In genomic region chr1:186404454-186405051, GRCh38 we compare ENCODE assay signal across 8 cellular contexts. TPM values are rescaled to one million over a fixed set of nuclear protein-coding genes. Genes with fewer than 3 reads are reported as not detected.
A peak's percentile ranks its signal among the peaks of the same experiment; 100 is the strongest.
DNase-seq lines count a peak whose midpoint lies in the region; ATAC-seq lines count a peak whose summit lies in the region.
"Had no signal": no experiment of that assay in that cellular context is flagged by ENCODE, and none has a peak within 500 bp of the region (broad histone marks: within the 10 kb centered on the region; RNA-seq: fewer than 3 reads in every experiment).

No MANE protein-coding gene starts in this region.

- DNase-seq in GM03348 (ENCODE audit: low spot score) (peak; percentile 70), HCEC 1CT (peak; percentile 67), NCI-H2196 (lab: John Stamatoyannopoulos, UW; ENCODE audit: unreplicated experiment) (peak; percentile 37), hepatic stellate cell (ENCODE audit: low spot score) (peak; percentile 30), stromal cell of bone marrow (ENCODE audit: low read depth) (peak; percentile 39)
- DNase-seq in activated T-helper 1 cell treated with anti-CD3 and anti-CD28 coated beads, Interleukin-12 subunit alpha, Interleukin-12 subunit beta, Interleukin-2, Interleukin-4 antibody, amounts not matched to agents 30 ng/mL and 10 ng/mL and 1 ng/mL, durations not matched to agents 14 hours and 24 hours and 36 hours (ENCODE audit: low spot score) = no peak
- DNase-seq: activated T-cell treated with anti-CD3 and anti-CD28 coated beads, Interleukin-2, amount 50 U/mL, for 4 hours had no signal

- H3K27ac Mint-ChIP-seq in activated T-helper 1 cell treated with anti-CD3 and anti-CD28 coated beads, Interleukin-12 subunit alpha, Interleukin-12 subunit beta, Interleukin-2, Interleukin-4 antibody, amounts not matched to agents 30 ng/mL and 10 ng/mL and 1 ng/mL, durations not matched to agents 14 hours and 24 hours and 36 hours = peak overlapping the region; percentile 44

- no peaks in the 10 kb centered on the region for H3K27me3 Mint-ChIP-seq in activated T-helper 1 cell treated with anti-CD3 and anti-CD28 coated beads, Interleukin-12 subunit alpha, Interleukin-12 subunit beta, Interleukin-2, Interleukin-4 antibody, amounts not matched to agents 30 ng/mL and 10 ng/mL and 1 ng/mL, durations not matched to agents 14 hours and 24 hours and 36 hours (ENCODE audit: insufficient read depth)

- H3K9me3 Mint-ChIP-seq in activated T-helper 1 cell treated with anti-CD3 and anti-CD28 coated beads, Interleukin-12 subunit alpha, Interleukin-12 subunit beta, Interleukin-2, Interleukin-4 antibody, amounts not matched to agents 30 ng/mL and 10 ng/mL and 1 ng/mL, durations not matched to agents 14 hours and 24 hours and 36 hours = no peaks in the 10 kb centered on the region
- H3K9me3 Mint-ChIP-seq: activated T-cell treated with anti-CD3 and anti-CD28 coated beads, Interleukin-2, amount 50 U/mL, for 4 hours had no signal

- peaks cover 9% of the 10 kb centered on the region for H3K4me1 Mint-ChIP-seq in activated T-helper 1 cell treated with anti-CD3 and anti-CD28 coated beads, Interleukin-12 subunit alpha, Interleukin-12 subunit beta, Interleukin-2, Interleukin-4 antibody, amounts not matched to agents 30 ng/mL and 10 ng/mL and 1 ng/mL, durations not matched to agents 14 hours and 24 hours and 36 hours (ENCODE audit: low read depth)

- H3K4me3 Mint-ChIP-seq in activated T-helper 1 cell treated with anti-CD3 and anti-CD28 coated beads, Interleukin-12 subunit alpha, Interleukin-12 subunit beta, Interleukin-2, Interleukin-4 antibody, amounts not matched to agents 30 ng/mL and 10 ng/mL and 1 ng/mL, durations not matched to agents 14 hours and 24 hours and 36 hours = no peak overlapping the region
- H3K4me3 Mint-ChIP-seq: activated T-cell treated with anti-CD3 and anti-CD28 coated beads, Interleukin-2, amount 50 U/mL, for 4 hours had no signal

- intact Hi-C loops in activated T-helper 1 cell treated with anti-CD3 and anti-CD28 coated beads, Interleukin-12 subunit alpha, Interleukin-12 subunit beta, Interleukin-2, Interleukin-4 antibody, amounts not matched to agents 30 ng/mL and 10 ng/mL and 1 ng/mL, durations not matched to agents 14 hours and 24 hours and 36 hours (cut with micrococcal nuclease) = loop anchor here (1.0 to 10.0 kb wide), 6 partner anchors 78 to 582 kb away; partner anchors contain the start of gene PTGS2

- ATAC-seq in HG02623 (IDR thresholded peaks at IDR 0.05; ENCODE audit: unreplicated experiment) = no peak

- H3K36me3 Mint-ChIP-seq in activated T-helper 1 cell treated with anti-CD3 and anti-CD28 coated beads, Interleukin-12 subunit alpha, Interleukin-12 subunit beta, Interleukin-2, Interleukin-4 antibody, amounts not matched to agents 30 ng/mL and 10 ng/mL and 1 ng/mL, durations not matched to agents 14 hours and 24 hours and 36 hours (ENCODE audit: low read depth) = peaks cover 21% of the 10 kb centered on the region

RNA-seq across cellular contexts. Expression of gene ODR4, which starts 28.9 kb away (rescaled TPM):
- 15.5 and 17.7 TPM in 2 replicates for total RNA-seq in activated T-helper 1 cell treated with anti-CD3 and anti-CD28 coated beads, Interleukin-12 subunit alpha, Interleukin-12 subunit beta, Interleukin-2, Interleukin-4 antibody, amounts not matched to agents 30 ng/mL and 10 ng/mL and 1 ng/mL, durations not matched to agents 14 hours and 24 hours and 36 hours

RNA-seq across cellular contexts. Expression of gene TPR, which starts 29.5 kb away (rescaled TPM):
- total RNA-seq in activated T-helper 1 cell treated with anti-CD3 and anti-CD28 coated beads, Interleukin-12 subunit alpha, Interleukin-12 subunit beta, Interleukin-2, Interleukin-4 antibody, amounts not matched to agents 30 ng/mL and 10 ng/mL and 1 ng/mL, durations not matched to agents 14 hours and 24 hours and 36 hours = 174 and 179 TPM in 2 replicates

RNA-seq across cellular contexts. Expression of gene PDC, which starts 56.4 kb away (rescaled TPM):
- total RNA-seq in activated T-helper 1 cell treated with anti-CD3 and anti-CD28 coated beads, Interleukin-12 subunit alpha, Interleukin-12 subunit beta, Interleukin-2, Interleukin-4 antibody, amounts not matched to agents 30 ng/mL and 10 ng/mL and 1 ng/mL, durations not matched to agents 14 hours and 24 hours and 36 hours = not detected in 2 replicates
- total RNA-seq: activated T-cell treated with anti-CD3 and anti-CD28 coated beads, Interleukin-2, amount 50 U/mL, for 4 hours had no signal
